10 cellular contexts compared by ENCODE assay signal in genomic region chr10:6128591-6129383, GRCh38. TPM values are rescaled to one million over a fixed set of nuclear protein-coding genes. Genes with fewer than 3 reads are reported as not detected.
A peak's percentile ranks its signal among the peaks of the same experiment; 100 is the strongest.
DNase-seq lines count a peak whose midpoint lies in the region; ATAC-seq, FAIRE-seq and TF ChIP-seq lines count a peak whose summit lies in the region.
"Had no signal": no experiment of that assay in that cellular context is flagged by ENCODE, and none has a peak within 500 bp of the region (broad histone marks: within the 10 kb centered on the region; RNA-seq: fewer than 3 reads in every experiment).

No MANE protein-coding gene starts in this region.

- H3K9me3 ChIP-seq in small intestine (ENCODE audit: control insufficient read depth, low read depth): no peaks in the 10 kb centered on the region

- FAIRE-seq in small intestine (lab: Jason Lieb, UNC): no peak

- peaks cover 6% of the 10 kb centered on the region for H3K4me1 Mint-ChIP-seq in MCF 10A (ENCODE audit: insufficient read depth, unreplicated experiment)

- H3K36me3 Mint-ChIP-seq in MCF 10A (ENCODE audit: insufficient read depth, unreplicated experiment): no peaks in the 10 kb centered on the region

- ATAC-seq in Right ventricle myocardium superior (ENCODE audit: poor library complexity) (peak; percentile 54), HG03469 (IDR thresholded peaks at IDR 0.05; ENCODE audit: unreplicated experiment) (no peak)

- no peak overlapping the region for H3K27ac Mint-ChIP-seq in MCF 10A (ENCODE audit: low read depth, unreplicated experiment)

- intact Hi-C loops in Right ventricle myocardium superior (cut with DNase I) (no loop called here), cardiac septum (cut with DNase I) (no loop called here), MCF 10A (cut with micrococcal nuclease) (no loop called here)

- no peak overlapping the region for H3K4me3 Mint-ChIP-seq in MCF 10A (ENCODE audit: unreplicated experiment)

- DNase-seq in Right ventricle myocardium superior (peak; percentile 59), cardiac septum (ENCODE audit: low spot score) (no peak), iPS-NIHi7 (ENCODE audit: extremely low spot score) (peak; percentile 49), MCF 10A (ENCODE audit: unreplicated experiment) (no peak), small intestine (no peak), SKM-1 (lab: John Stamatoyannopoulos, UW; ENCODE audit: unreplicated experiment) (no peak)
- DNase-seq: NCI-H2107; stimulated activated CD4-positive, alpha-beta T cell treated with anti-CD3 and anti-CD28 coated beads, Interleukin-4, amount 100 ng/mL, for 1 hour had no signal

- no peaks in the 10 kb centered on the region for H3K9me3 Mint-ChIP-seq in MCF 10A (ENCODE audit: unreplicated experiment)

- CTCF ChIA-PET in MCF 10A (lab: Yijun Ruan, JAX): interaction anchor here (0.6 to 0.9 kb wide), 2 partner anchors 23 to 594 kb away, joined by 3 read pairs; no protein-coding TSS in a partner anchor

- no peak for TF ChIP-seq CTCF in MCF 10A (IDR thresholded peaks at IDR 0.05; ENCODE audit: unreplicated experiment)

- no peaks in the 10 kb centered on the region for H3K36me3 ChIP-seq in small intestine (ENCODE audit: control insufficient read depth in 2 of 2, insufficient read depth in 2 of 2, low read length in 2 of 2)

- WGBS in small intestine, 3 donors: 40 to 71% (median 69%) methylated on average over 17 of the region's 17 CpGs

- peaks cover 17% of the 10 kb centered on the region for H3K27me3 Mint-ChIP-seq in MCF 10A (ENCODE audit: insufficient read depth, unreplicated experiment)

- POLR2A ChIA-PET in MCF 10A (lab: Yijun Ruan, JAX): interaction anchor here (0.7 kb wide), 1 partner anchor 39 kb away, joined by 3 read pairs; no protein-coding TSS in a partner anchor

- peak overlapping the region; percentile 14 for H3K27ac ChIP-seq in angular gyrus (ENCODE audit: low read depth, low read length)
- H3K27ac ChIP-seq in small intestine (ENCODE audit: low read depth in 1 of 2, low read length in 1 of 2): no peak overlapping the region

- BruUV-seq in MCF 10A (replicated peaks; lab: Mats Ljungman, UMichigan): no TSS peak

- H3K4me3 ChIP-seq in small intestine (ENCODE audit: low read depth in 1 of 2, low read length in 2 of 2): no peak overlapping the region

- H3K27me3 ChIP-seq in small intestine (ENCODE audit: control insufficient read depth in 2 of 2, insufficient read depth in 2 of 2, low read length in 2 of 2): no peaks in the 10 kb centered on the region

- H3K4me1 ChIP-seq in small intestine (ENCODE audit: control insufficient read depth in 2 of 2, insufficient read depth in 1 of 2, low read depth in 1 of 2, low read length in 1 of 2): no peaks in the 10 kb centered on the region

RNA-seq across cellular contexts. Expression of gene RBM17, which starts 40.0 kb away (rescaled TPM):
- total RNA-seq in Right ventricle myocardium superior (64.3 TPM), cardiac septum (70.1 TPM), MCF 10A (2022) (113 and 128 TPM in 2 replicates)
- 10 to 100 TPM; 45.7 to 82.7 (median 65.1) TPM for polyA plus RNA-seq in small intestine

Comparison
In these comparisons a context has a peak if more than half of its experiments do, and no peak if none do; other contexts are left out.
1. DNase-seq: peak in Right ventricle myocardium superior (single experiment) and iPS-NIHi7 (single experiment); none in cardiac septum (single experiment), MCF 10A (single experiment), small intestine (single experiment) and SKM-1 (single experiment).